1 cellular context compared by ENCODE assay signal in genomic region chr2:223943135-223943534, GRCh38.
TF ChIP-seq lines count a peak whose summit lies in the region.

No MANE protein-coding gene starts in this region.

TF ChIP-seq in endothelial cell of umbilical vein, 7 proteins besides CTCF, POLR2A, EP300 and RAD21:
- TF ChIP-seq POLR2AphosphoS5 (IDR thresholded peaks at IDR 0.05; ENCODE audit: insufficient read depth, low read depth, low read length), result no peak
- TF ChIP-seq GATA2 (IDR thresholded peaks at IDR 0.05; ENCODE audit: insufficient read depth, insufficient read length, low read depth, low read length), result no peak
- TF ChIP-seq FOS (IDR thresholded peaks at IDR 0.05; ENCODE audit: borderline replicate concordance, insufficient read depth, low read length), result no peak
- no peak for TF ChIP-seq EZH2 (IDR thresholded peaks at IDR 0.05; ENCODE audit: borderline replicate concordance, low read depth, low read length, severe bottlenecking)
- no peak for TF ChIP-seq MYC (IDR thresholded peaks at IDR 0.05; ENCODE audit: low read depth, low read length)
- TF ChIP-seq MAX (IDR thresholded peaks at IDR 0.05; ENCODE audit: insufficient read depth, insufficient read length), result no peak
